1 cellular context compared by ENCODE assay signal in genomic region chr6:125153541-125154183, GRCh38.
A peak's percentile ranks its signal among the peaks of the same experiment; 100 is the strongest.
TF ChIP-seq lines count a peak whose summit lies in the region.

TSS of gene TPD52L1 (plus strand) at chr6:125153773. CDS start at chr6:125153952, 179 bp downstream.

TF ChIP-seq in K562, 482 proteins besides CTCF, POLR2A, EP300 and RAD21 (continued from another document and continues in another):
- TF ChIP-seq ZNF609 (CRISPR knock-in tag; IDR thresholded peaks at IDR 0.05; ENCODE audit: borderline replicate concordance) (no peak), ZFX (CRISPR knock-in tag; IDR thresholded peaks at IDR 0.05) (no peak; the same call in 1 of the 2 replicates), ZNF282 (CRISPR knock-in tag; IDR thresholded peaks at IDR 0.05) (no peak), POLR2H (tag; IDR thresholded peaks at IDR 0.05; ENCODE audit: low read depth) (no peak), HMGN3 (IDR thresholded peaks at IDR 0.05; ENCODE audit: borderline replicate concordance, extremely low read depth, insufficient read length, low read depth, low read length) (peak; percentile 91), RNF2 (IDR thresholded peaks at IDR 0.05) (0 out of 2 replicates have a peak, but pooled peaks have one; percentile 22), KHSRP (IDR thresholded peaks at IDR 0.05) (no peak), RFX7 (CRISPR knock-in tag; IDR thresholded peaks at IDR 0.05) (no peak), CEBPB (tag; IDR thresholded peaks at IDR 0.05) (0 out of 2 replicates have a peak, but pooled peaks have one; percentile 5), RBM34 (IDR thresholded peaks at IDR 0.05; ENCODE audit: borderline replicate concordance, insufficient read depth, low read length) (no peak), MTA1 (IDR thresholded peaks at IDR 0.05; ENCODE audit: borderline replicate concordance) (no peak), HDAC6 (IDR thresholded peaks at IDR 0.05; ENCODE audit: low read depth, low read length) (peak; percentile 63; the same call in 1 of the 2 replicates), RHOXF2B (CRISPR knock-in tag; conservative IDR thresholded peaks at IDR 0.05) (no peak), SAFB (IDR thresholded peaks at IDR 0.05; ENCODE audit: borderline replicate concordance, low read depth, low read length) (peak; percentile 90), GATA2 (CRISPR knock-in tag; IDR thresholded peaks at IDR 0.05) (0 out of 2 replicates have a peak, but pooled peaks have one; percentile 15), IFI16 (CRISPR knock-in tag; IDR thresholded peaks at IDR 0.05) (no peak), TEAD4 (IDR thresholded peaks at IDR 0.05; ENCODE audit: low read length) (0 out of 2 replicates have a peak, but pooled peaks have one; percentile 31), TEAD4 (CRISPR knock-in tag; IDR thresholded peaks at IDR 0.05; ENCODE audit: borderline replicate concordance) (no peak), NR4A1 (CRISPR knock-in tag; IDR thresholded peaks at IDR 0.05) (0 out of 2 replicates have a peak, but pooled peaks have one; percentile 44), NR4A1 (tag; IDR thresholded peaks at IDR 0.05) (no peak; the same call in 1 of the 2 replicates), ZBTB2 (IDR thresholded peaks at IDR 0.05) (0 out of 2 replicates have a peak, but pooled peaks have one; percentile 54), HMG20A (CRISPR knock-in tag; conservative IDR thresholded peaks at IDR 0.05) (no peak), ATF7 (IDR thresholded peaks at IDR 0.05) (no peak), CAMTA2 (CRISPR knock-in tag; conservative IDR thresholded peaks at IDR 0.05) (no peak), BRF2 (IDR thresholded peaks at IDR 0.05; ENCODE audit: borderline replicate concordance, insufficient read depth, insufficient read length) (no peak), E2F4 (CRISPR knock-in tag; IDR thresholded peaks at IDR 0.05; ENCODE audit: low read depth) (no peak), ETS2 (tag; IDR thresholded peaks at IDR 0.05; ENCODE audit: borderline replicate concordance, poor library complexity, severe bottlenecking) (no peak), DDX20 (tag; IDR thresholded peaks at IDR 0.05; ENCODE audit: low read depth) (no peak), OTX1 (CRISPR knock-in tag; IDR thresholded peaks at IDR 0.05) (0 out of 2 replicates have a peak, but pooled peaks have one; percentile 62), ETV5 (CRISPR knock-in tag; IDR thresholded peaks at IDR 0.05; ENCODE audit: low read depth) (peak; percentile 78; the same call in 1 of the 2 replicates), ARID3A (IDR thresholded peaks at IDR 0.05; ENCODE audit: borderline replicate concordance, low read depth, low read length) (no peak), TBP (optimal IDR thresholded peaks at IDR 0.05; ENCODE audit: low read depth, low read length) (peak; percentile 81), ZNF316 (IDR thresholded peaks at IDR 0.05) (no peak), IRF2 (CRISPR knock-in tag; IDR thresholded peaks at IDR 0.05) (no peak), RBBP5 (IDR thresholded peaks at IDR 0.05; ENCODE audit: borderline replicate concordance, insufficient read depth, low read length, poor library complexity, severe bottlenecking) (peak; percentile 70), CBFA2T3 (IDR thresholded peaks at IDR 0.05) (peak; percentile 48), ZNF347 (CRISPR knock-in tag; IDR thresholded peaks at IDR 0.05; ENCODE audit: low read depth) (no peak), MNT (conservative IDR thresholded peaks at IDR 0.05) (peak; percentile 31 to 68; a peak in 2 of 4 replicates), SMARCC2 (IDR thresholded peaks at IDR 0.05; ENCODE audit: low read depth) (peak; percentile 17; the same call in 1 of the 2 replicates), BRD4 (IDR thresholded peaks at IDR 0.05) (no peak; the same call in 1 of the 2 replicates), ZNF184 (CRISPR knock-in tag; IDR thresholded peaks at IDR 0.05) (no peak), TGIF2 (CRISPR knock-in tag; IDR thresholded peaks at IDR 0.05) (peak; percentile 42; the same call in 1 of the 2 replicates), FOXP1 (CRISPR knock-in tag; IDR thresholded peaks at IDR 0.05) (peak; percentile 86; the same call in 1 of the 2 replicates), ZNF449 (CRISPR knock-in tag; IDR thresholded peaks at IDR 0.05) (no peak), RUNX1 (IDR thresholded peaks at IDR 0.05; ENCODE audit: low read depth) (no peak), DIDO1 (tag; IDR thresholded peaks at IDR 0.05; ENCODE audit: low read depth) (no peak), ZNF408 (CRISPR knock-in tag; IDR thresholded peaks at IDR 0.05; ENCODE audit: low read depth) (no peak), NUFIP1 (IDR thresholded peaks at IDR 0.05; ENCODE audit: partially characterized antibody) (no peak), FOXA3 (CRISPR knock-in tag; conservative IDR thresholded peaks at IDR 0.05 in 1 of 2, IDR thresholded peaks at IDR 0.05 in 1 of 2) (no peak), ZFPM2 (CRISPR knock-in tag; IDR thresholded peaks at IDR 0.05) (no peak), ZNF511 (CRISPR knock-in tag; IDR thresholded peaks at IDR 0.05) (peak; percentile 63; the same call in 1 of the 2 replicates)
- TF ChIP-seq, protein P1, sequence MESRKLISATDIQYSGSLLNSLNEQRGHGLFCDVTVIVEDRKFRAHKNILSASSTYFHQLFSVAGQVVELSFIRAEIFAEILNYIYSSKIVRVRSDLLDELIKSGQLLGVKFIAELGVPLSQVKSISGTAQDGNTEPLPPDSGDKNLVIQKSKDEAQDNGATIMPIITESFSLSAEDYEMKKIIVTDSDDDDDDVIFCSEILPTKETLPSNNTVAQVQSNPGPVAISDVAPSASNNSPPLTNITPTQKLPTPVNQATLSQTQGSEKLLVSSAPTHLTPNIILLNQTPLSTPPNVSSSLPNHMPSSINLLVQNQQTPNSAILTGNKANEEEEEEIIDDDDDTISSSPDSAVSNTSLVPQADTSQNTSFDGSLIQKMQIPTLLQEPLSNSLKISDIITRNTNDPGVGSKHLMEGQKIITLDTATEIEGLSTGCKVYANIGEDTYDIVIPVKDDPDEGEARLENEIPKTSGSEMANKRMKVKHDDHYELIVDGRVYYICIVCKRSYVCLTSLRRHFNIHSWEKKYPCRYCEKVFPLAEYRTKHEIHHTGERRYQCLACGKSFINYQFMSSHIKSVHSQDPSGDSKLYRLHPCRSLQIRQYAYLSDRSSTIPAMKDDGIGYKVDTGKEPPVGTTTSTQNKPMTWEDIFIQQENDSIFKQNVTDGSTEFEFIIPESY (CRISPR knock-in tag; IDR thresholded peaks at IDR 0.05): peak; percentile 65
- TF ChIP-seq, protein P2, sequence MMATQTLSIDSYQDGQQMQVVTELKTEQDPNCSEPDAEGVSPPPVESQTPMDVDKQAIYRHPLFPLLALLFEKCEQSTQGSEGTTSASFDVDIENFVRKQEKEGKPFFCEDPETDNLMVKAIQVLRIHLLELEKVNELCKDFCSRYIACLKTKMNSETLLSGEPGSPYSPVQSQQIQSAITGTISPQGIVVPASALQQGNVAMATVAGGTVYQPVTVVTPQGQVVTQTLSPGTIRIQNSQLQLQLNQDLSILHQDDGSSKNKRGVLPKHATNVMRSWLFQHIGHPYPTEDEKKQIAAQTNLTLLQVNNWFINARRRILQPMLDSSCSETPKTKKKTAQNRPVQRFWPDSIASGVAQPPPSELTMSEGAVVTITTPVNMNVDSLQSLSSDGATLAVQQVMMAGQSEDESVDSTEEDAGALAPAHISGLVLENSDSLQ (IDR thresholded peaks at IDR 0.05): no peak
